In genomic region chr9:132669636-132670358, GRCh38 we compare ENCODE assay signal across 8 cellular contexts. TPM values are rescaled to one million over a fixed set of nuclear protein-coding genes. Genes with fewer than 3 reads are reported as not detected.
DNase-seq lines count a peak whose midpoint lies in the region; ATAC-seq and TF ChIP-seq lines count a peak whose summit lies in the region.

Gene DDX31, minus strand, starts transcription at chr9:132669983. Its CDS starts 49 bp downstream, at chr9:132669934.

- no peaks in the 10 kb centered on the region for H3K27me3 ChIP-seq in right lobe of liver

- peak within 1 kb of the TSS; percentile 72 to 93 (median 81) for H3K27ac ChIP-seq in right lobe of liver

- H3K4me3 ChIP-seq in AG10803 (ENCODE audit: low read length), result peak within 1 kb of the TSS; percentile 96
- peak within 1 kb of the TSS; percentile 83 to 99 (median 97) for H3K4me3 ChIP-seq in right lobe of liver

- DNase-seq in AG10803 (ENCODE audit: low read depth) (peak; percentile 79), NCI-H524 treated with DMSO at 0.1 percent for 48 hours (lab: John Stamatoyannopoulos, UW) (peak; percentile 72), dermis microvascular lymphatic vessel endothelial cell (ENCODE audit: low read depth in 2 of 2) (peak; percentile 55 to 86), right lobe of liver (peak; percentile 87 to 90 (median 90))
- DNase-seq in activated CD4-positive, alpha-beta T cell treated with anti-CD3 and anti-CD28 coated beads, Interleukin-2, amount 50 U/mL, for 48 hours, result peak; percentile 82 to 86
- DNase-seq in stimulated activated CD4-positive, alpha-beta T cell treated with anti-CD3 and anti-CD28 coated beads, Interleukin-4, amount 100 ng/mL, for 1 hour, result peak; percentile 86

- TF ChIP-seq CTCF in AG10803 (conservative IDR thresholded peaks at IDR 0.05; ENCODE audit: low read length), result no peak
- no peak for TF ChIP-seq CTCF in right lobe of liver (IDR thresholded peaks at IDR 0.05)

- in situ Hi-C loops in GM18951 (cut with MboI; ENCODE audit: low sequenced_read_pairs, unreplicated experiment), result no loop called here

- H3K36me3 ChIP-seq in right lobe of liver, result no peaks in the 10 kb centered on the region

- 2% methylated on average over 9 of the region's 75 CpGs for WGBS in right lobe of liver (ENCODE audit: insufficient coverage, low coverage, low lambda C conversion rate, missing lambda C conversion rate)

- peaks cover 0 to 9% (median 0%) of the 10 kb centered on the region in 4 donors for H3K4me1 ChIP-seq in right lobe of liver

- H3K9me3 ChIP-seq in right lobe of liver, result no peaks in the 10 kb centered on the region

- peak; percentile 82 for TF ChIP-seq POLR2A in GM18951 (IDR thresholded peaks at IDR 0.05; ENCODE audit: extremely low read depth, insufficient read depth, insufficient read length)
- TF ChIP-seq POLR2A in right lobe of liver (IDR thresholded peaks at IDR 0.05), result peak; percentile 69

- ATAC-seq in HG03175 (IDR thresholded peaks at IDR 0.05; ENCODE audit: unreplicated experiment) (peak; percentile 75), right lobe of liver (peak; percentile 96 to 97 (median 96))

- intact Hi-C loops in right lobe of liver (cut with DNase I), result no loop called here

RNA-seq across cellular contexts. Expression of gene DDX31, which starts in this region (rescaled TPM):
- total RNA-seq in dermis microvascular lymphatic vessel endothelial cell (7.2 and 10.1 TPM in 2 replicates), right lobe of liver (1 to 10 TPM; 7.1 to 8.7 (median 8.0) TPM)

Comparison
In these comparisons a context has a peak if more than half of its experiments do, and no peak if none do; other contexts are left out.
1. Peak in every context shown above with its lines: DNase-seq, ATAC-seq, H3K4me3 ChIP-seq and H3K27ac ChIP-seq.